ENCODE assay signal across 8 cellular contexts in the genomic region with DNA sequence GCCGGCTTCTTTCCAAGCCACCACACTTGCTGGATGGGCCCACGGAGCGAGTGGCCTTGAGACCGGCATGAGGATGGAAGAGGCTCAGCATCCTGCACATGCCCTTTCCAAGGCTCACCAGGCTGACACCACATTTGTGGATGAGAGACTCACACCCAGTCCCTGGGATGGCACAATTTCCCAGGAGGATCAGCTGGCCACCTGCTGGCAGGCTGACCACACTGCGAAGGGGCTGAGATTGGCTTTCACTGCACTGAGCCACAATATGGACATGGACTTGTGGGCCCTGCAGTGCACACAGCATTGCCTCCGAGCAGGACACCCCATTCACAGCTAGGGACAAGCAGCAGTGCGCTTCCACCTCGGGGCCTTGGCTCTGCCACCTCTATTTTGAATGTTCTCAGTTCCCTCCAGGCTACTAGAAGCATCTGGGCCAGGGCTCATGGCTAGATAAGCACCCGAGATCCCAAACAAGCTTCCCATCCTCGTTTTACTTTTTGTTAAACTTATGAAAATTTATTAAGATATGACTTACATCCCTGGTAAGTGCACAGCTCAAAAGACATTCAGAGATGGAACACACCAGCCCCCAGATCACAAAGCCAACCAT. TPM values are rescaled to one million over a fixed set of nuclear protein-coding genes. Genes with fewer than 3 reads are reported as not detected.
DNase-seq lines count a peak whose midpoint lies in the region; ATAC-seq, FAIRE-seq and TF ChIP-seq lines count a peak whose summit lies in the region.

No MANE protein-coding gene starts in this region.

- H3K4me3 ChIP-seq in left lung, result no peak overlapping the region

- ATAC-seq in left lung (peak; percentile 78), HG02884 (IDR thresholded peaks at IDR 0.05; ENCODE audit: unreplicated experiment) (no peak)

- in situ Hi-C loops in KBM-7 (cut with MboI; ENCODE audit: low pct_unique_long_range_greater_than_20kb, low sequenced_read_pairs) (no loop called here), T47D (cut with HindIII; ENCODE audit: low pct_unique_long_range_greater_than_20kb, low sequenced_read_pairs) (no loop called here)

- H3K27me3 ChIP-seq in left lung, result no peaks in the 10 kb centered on the region

- DNase-seq in D721Med (ENCODE audit: insufficient read length, low spot score) (no peak), KBM-7 (peak; percentile 33), T47D (ENCODE audit: low read depth in 1 of 2, low spot score in 1 of 2) (peak; percentile 36 to 77), left lung (peak in 1 of 2 donors; percentile 51), NCI-H1092 treated with DMSO at 0.1 percent for 48 hours (lab: John Stamatoyannopoulos, UW) (no peak), RPMI8226 (no peak), NCI-H2171 (lab: John Stamatoyannopoulos, UW) (no peak)

- H3K36me3 ChIP-seq in left lung, result no peaks in the 10 kb centered on the region

- no peaks in the 10 kb centered on the region for H3K9me3 ChIP-seq in left lung

- intact Hi-C loops in left lung (cut with DNase I), result no loop called here

- no peak overlapping the region for H3K27ac ChIP-seq in left lung

- TF ChIP-seq CTCF in D721Med (IDR thresholded peaks at IDR 0.05; ENCODE audit: insufficient read depth, missing control alignments) (peak; percentile 42), left lung (IDR thresholded peaks at IDR 0.05) (peak; percentile 38 to 56)

- FAIRE-seq in D721Med (lab: Jason Lieb, UNC), result no peak

- H3K4me1 ChIP-seq in left lung, result no peaks in the 10 kb centered on the region

RNA-seq across cellular contexts. Expression of gene KSR1, which starts 25.3 kb away (rescaled TPM):
- total RNA-seq in left lung, result 10 to 100 TPM; 35.0 to 47.5 TPM

Comparison
In these comparisons a context has a peak if more than half of its experiments do, and no peak if none do; other contexts are left out.
1. DNase-seq: peak in KBM-7 (single experiment) and T47D (2 of 2); none in D721Med (single experiment), NCI-H1092 treated with DMSO at 0.1 percent for 48 hours (single experiment), RPMI8226 (single experiment) and NCI-H2171 (single experiment).